ENCODE assay signal across 20 cellular contexts in genomic region chr1:19828546-19828945, GRCh38. TPM values are rescaled to one million over a fixed set of nuclear protein-coding genes. Genes with fewer than 3 reads are reported as not detected.
A peak's percentile ranks its signal among the peaks of the same experiment; 100 is the strongest.
DNase-seq lines count a peak whose midpoint lies in the region; ATAC-seq and TF ChIP-seq lines count a peak whose summit lies in the region.
"Had no signal": no experiment of that assay in that cellular context is flagged by ENCODE, and none has a peak within 500 bp of the region (broad histone marks: within the 10 kb centered on the region; RNA-seq: fewer than 3 reads in every experiment).

No MANE protein-coding gene starts in this region.

- no peak overlapping the region for H3K27ac Mint-ChIP-seq in effector memory CD8-positive, alpha-beta T cell
- H3K27ac Mint-ChIP-seq in activated CD8-positive, alpha-beta T cell treated with anti-CD3 and anti-CD28 coated beads, Interleukin-2, amount 10 ng/mL, durations not matched to agents 7 days and 5 days = no peak overlapping the region
- H3K27ac Mint-ChIP-seq: B cell; CD4-positive, CD25-positive, alpha-beta regulatory T cell; GM23338 had no signal

- CTCF ChIA-PET in activated CD8-positive, alpha-beta T cell treated with anti-CD3 and anti-CD28 coated beads, Interleukin-2, amount 10 ng/mL, durations not matched to agents 7 days and 5 days (lab: Charles Lee) = no interaction called here

- H3K4me1 Mint-ChIP-seq in effector memory CD8-positive, alpha-beta T cell (ENCODE audit: low read depth in 2 of 2) = peaks cover 0 to 4% of the 10 kb centered on the region in 2 donors
- peaks cover 17% of the 10 kb centered on the region for H3K4me1 Mint-ChIP-seq in activated CD8-positive, alpha-beta T cell treated with anti-CD3 and anti-CD28 coated beads, Interleukin-2, amount 10 ng/mL, durations not matched to agents 7 days and 5 days (ENCODE audit: low read depth)
- H3K4me1 Mint-ChIP-seq: B cell had no signal

- POLR2A ChIA-PET in activated CD8-positive, alpha-beta T cell treated with anti-CD3 and anti-CD28 coated beads, Interleukin-2, amount 10 ng/mL, durations not matched to agents 7 days and 5 days (lab: Charles Lee) = no interaction called here

- peak; percentile 7 for DNase-seq in NK-92 treated with Interleukin-12 subunit alpha and Interleukin-12 subunit beta, amount 100 ng/mL, for 24 hours (lab: John Stamatoyannopoulos, UW)
- DNase-seq in NK-92 (lab: John Stamatoyannopoulos, UW; ENCODE audit: unreplicated experiment) = no peak
- peak; percentile 78 for DNase-seq in amniotic epithelial cell (ENCODE audit: low read depth)
- DNase-seq in fibroblast of the aortic adventitia (ENCODE audit: low read depth) = peak; percentile 32
- DNase-seq in T-helper 9 cell = no peak
- no peak for DNase-seq in effector memory CD8-positive, alpha-beta T cell
- DNase-seq in activated CD8-positive, alpha-beta T cell treated with anti-CD3 and anti-CD28 coated beads, Interleukin-2, amount 10 ng/mL, durations not matched to agents 7 days and 5 days = no peak
- DNase-seq: Caco-2; CD4-positive, CD25-positive, alpha-beta regulatory T cell; DMS153; KG1; NCI-H1092; NCI-H2081 treated with DMSO at 0.1 percent for 48 hours; NCI-H524; SIG-M5 had no signal

- H3K4me3 ChIP-seq in fibroblast of the aortic adventitia (ENCODE audit: low read depth, low read length) = no peak overlapping the region
- H3K4me3 ChIP-seq: GM23338 had no signal

- H3K27me3 Mint-ChIP-seq in effector memory CD8-positive, alpha-beta T cell = peaks cover 57 to 67% of the 10 kb centered on the region in 2 donors
- peaks cover 24% of the 10 kb centered on the region for H3K27me3 Mint-ChIP-seq in activated CD8-positive, alpha-beta T cell treated with anti-CD3 and anti-CD28 coated beads, Interleukin-2, amount 10 ng/mL, durations not matched to agents 7 days and 5 days (ENCODE audit: low read depth)

- no peak for TF ChIP-seq CTCF in fibroblast of the aortic adventitia (IDR thresholded peaks at IDR 0.05; ENCODE audit: insufficient read depth, low read length)

- no peaks in the 10 kb centered on the region for H3K36me3 Mint-ChIP-seq in effector memory CD8-positive, alpha-beta T cell (ENCODE audit: insufficient read depth)
- H3K36me3 Mint-ChIP-seq in activated CD8-positive, alpha-beta T cell treated with anti-CD3 and anti-CD28 coated beads, Interleukin-2, amount 10 ng/mL, durations not matched to agents 7 days and 5 days (ENCODE audit: low read depth) = no peaks in the 10 kb centered on the region
- H3K36me3 Mint-ChIP-seq: CD4-positive, CD25-positive, alpha-beta regulatory T cell had no signal

- H3K4me3 Mint-ChIP-seq in effector memory CD8-positive, alpha-beta T cell = no peak overlapping the region
- no peak overlapping the region for H3K4me3 Mint-ChIP-seq in activated CD8-positive, alpha-beta T cell treated with anti-CD3 and anti-CD28 coated beads, Interleukin-2, amount 10 ng/mL, durations not matched to agents 7 days and 5 days
- H3K4me3 Mint-ChIP-seq: B cell; CD4-positive, CD25-positive, alpha-beta regulatory T cell; GM23338 had no signal

- H3K9me3 Mint-ChIP-seq in effector memory CD8-positive, alpha-beta T cell = no peaks in the 10 kb centered on the region
- peaks cover 8% of the 10 kb centered on the region for H3K9me3 Mint-ChIP-seq in activated CD8-positive, alpha-beta T cell treated with anti-CD3 and anti-CD28 coated beads, Interleukin-2, amount 10 ng/mL, durations not matched to agents 7 days and 5 days (ENCODE audit: insufficient read depth)

- ATAC-seq in effector memory CD8-positive, alpha-beta T cell (replicated peaks) = no peak
- ATAC-seq in activated CD8-positive, alpha-beta T cell treated with anti-CD3 and anti-CD28 coated beads, Interleukin-2, amount 10 ng/mL, durations not matched to agents 7 days and 5 days = no peak
- no peak for ATAC-seq in HG03135 (IDR thresholded peaks at IDR 0.05; ENCODE audit: unreplicated experiment)
- ATAC-seq: GM23338 had no signal

RNA-seq across cellular contexts. Expression of gene RNF186, which starts 13.5 kb away (rescaled TPM):
- total RNA-seq in fibroblast of the aortic adventitia (ENCODE audit: low replicate concordance) = not detected in 2 replicates
- not detected for total RNA-seq in activated CD8-positive, alpha-beta T cell treated with anti-CD3 and anti-CD28 coated beads, Interleukin-2, amount 10 ng/mL, durations not matched to agents 7 days and 5 days
- total RNA-seq: B cell; Caco-2; CD4-positive, CD25-positive, alpha-beta regulatory T cell; GM23338; OCI-LY7; RPMI7951 had no signal

RNA-seq across cellular contexts. Expression of gene TMCO4, which starts 28.8 kb away (rescaled TPM):
- 25.3 and 30.9 TPM in 2 replicates for total RNA-seq in fibroblast of the aortic adventitia (ENCODE audit: low replicate concordance)
- total RNA-seq in activated CD8-positive, alpha-beta T cell treated with anti-CD3 and anti-CD28 coated beads, Interleukin-2, amount 10 ng/mL, durations not matched to agents 7 days and 5 days = 10 to 100 TPM; 13.1 to 14.4 TPM

RNA-seq across cellular contexts. Expression of gene OTUD3, which starts 53.6 kb away (rescaled TPM):
- total RNA-seq in fibroblast of the aortic adventitia (ENCODE audit: low replicate concordance) = 5.8 and 7.0 TPM in 2 replicates
- total RNA-seq in activated CD8-positive, alpha-beta T cell treated with anti-CD3 and anti-CD28 coated beads, Interleukin-2, amount 10 ng/mL, durations not matched to agents 7 days and 5 days = 10 to 100 TPM in 1 of 2 experiments, 1 to 10 TPM in 1; 9.7 to 10.4 TPM

Comparison
In these comparisons a context has a peak if more than half of its experiments do, and no peak if none do; other contexts are left out.
1. DNase-seq: peak in NK-92 treated with Interleukin-12 subunit alpha and Interleukin-12 subunit beta, amount 100 ng/mL, for 24 hours (single experiment), amniotic epithelial cell (single experiment) and fibroblast of the aortic adventitia (single experiment); none in NK-92 (single experiment), T-helper 9 cell (single experiment), effector memory CD8-positive, alpha-beta T cell (0 of 3) and activated CD8-positive, alpha-beta T cell treated with anti-CD3 and anti-CD28 coated beads, Interleukin-2, amount 10 ng/mL, durations not matched to agents 7 days and 5 days (single experiment).